Comparison of ENCODE assay signal across 19 cellular contexts in genomic region chr4:130124066-130124465, GRCh38.
"Had no signal": no experiment of that assay in that cellular context is flagged by ENCODE, and none has a peak within 500 bp of the region (broad histone marks: within the 10 kb centered on the region; RNA-seq: fewer than 3 reads in every experiment).

No MANE protein-coding gene starts in this region.

- H3K27me3 Mint-ChIP-seq: activated CD4-positive, alpha-beta memory T cell treated with anti-CD3 and anti-CD28 coated beads for 36 hours; activated CD4-positive, alpha-beta T cell treated with anti-CD3 and anti-CD28 coated beads for 36 hours; activated naive CD4-positive, alpha-beta T cell treated with anti-CD3 and anti-CD28 coated beads, Interleukin-2, amount 10 ng/mL, durations not matched to agents 7 days and 5 days; activated T-cell treated with anti-CD3 and anti-CD28 coated beads, Interleukin-2, amount 50 U/mL, for 24 hours had no signal

- H3K4me3 ChIP-seq: adrenal gland, coronary artery, tibial artery, uterus had no signal

- H3K4me1 Mint-ChIP-seq: activated CD4-positive, alpha-beta T cell treated with anti-CD3 and anti-CD28 coated beads for 36 hours; activated naive CD4-positive, alpha-beta T cell treated with anti-CD3 and anti-CD28 coated beads, Interleukin-2, amount 10 ng/mL, durations not matched to agents 7 days and 5 days had no signal

- H2AFZ ChIP-seq: parathyroid adenoma had no signal

- H3K27ac ChIP-seq: adrenal gland, coronary artery, foreskin keratinocyte, parathyroid adenoma, tibial artery, uterus, VCaP had no signal

- FAIRE-seq: endothelial cell of umbilical vein had no signal

- ATAC-seq: activated CD4-positive, alpha-beta T cell treated with anti-CD3 and anti-CD28 coated beads for 36 hours; foreskin keratinocyte had no signal

- H3K36me3 ChIP-seq: adrenal gland, tibial artery, uterus had no signal

- H3K27me3 ChIP-seq: adrenal gland, foreskin keratinocyte, tibial artery, uterus had no signal

- H3K27ac Mint-ChIP-seq: activated CD4-positive, alpha-beta memory T cell treated with anti-CD3 and anti-CD28 coated beads for 36 hours; activated CD4-positive, alpha-beta T cell treated with anti-CD3 and anti-CD28 coated beads for 36 hours; activated naive CD4-positive, alpha-beta T cell treated with anti-CD3 and anti-CD28 coated beads, Interleukin-2, amount 10 ng/mL, durations not matched to agents 7 days and 5 days; activated T-cell treated with anti-CD3 and anti-CD28 coated beads, Interleukin-2, amount 50 U/mL, for 24 hours had no signal

- DNase-seq: activated CD4-positive, alpha-beta memory T cell treated with anti-CD3 and anti-CD28 coated beads for 36 hours; activated CD4-positive, alpha-beta T cell treated with anti-CD3 and anti-CD28 coated beads for 36 hours; activated naive CD4-positive, alpha-beta T cell treated with anti-CD3 and anti-CD28 coated beads, Interleukin-2, amount 10 ng/mL, durations not matched to agents 7 days and 5 days; activated T-cell treated with anti-CD3 and anti-CD28 coated beads, Interleukin-2, amount 50 U/mL, for 24 hours; adrenal gland; caudate nucleus; effector CD4-positive, alpha-beta T cell; foreskin keratinocyte; glutamatergic neuron; mesenchymal stem cell; stimulated activated CD4-positive, alpha-beta T cell treated with anti-CD3 and anti-CD28 coated beads, Interleukin-15, amount 100 ng/mL, for 24 hours; stimulated activated CD4-positive, alpha-beta T cell treated with anti-CD3 and anti-CD28 coated beads, Interleukin-4, amount 100 ng/mL, for 1 hour; stimulated activated naive CD4-positive, alpha-beta T cell; tibial artery; uterus had no signal

- H3K36me3 Mint-ChIP-seq: activated CD4-positive, alpha-beta memory T cell treated with anti-CD3 and anti-CD28 coated beads for 36 hours; activated naive CD4-positive, alpha-beta T cell treated with anti-CD3 and anti-CD28 coated beads, Interleukin-2, amount 10 ng/mL, durations not matched to agents 7 days and 5 days had no signal

- H3K4me3 Mint-ChIP-seq: activated CD4-positive, alpha-beta memory T cell treated with anti-CD3 and anti-CD28 coated beads for 36 hours; activated CD4-positive, alpha-beta T cell treated with anti-CD3 and anti-CD28 coated beads for 36 hours; activated naive CD4-positive, alpha-beta T cell treated with anti-CD3 and anti-CD28 coated beads, Interleukin-2, amount 10 ng/mL, durations not matched to agents 7 days and 5 days; activated T-cell treated with anti-CD3 and anti-CD28 coated beads, Interleukin-2, amount 50 U/mL, for 24 hours had no signal

- H3K79me2 ChIP-seq: parathyroid adenoma had no signal

- H3K9ac ChIP-seq: parathyroid adenoma had no signal

- H3K4me1 ChIP-seq: adrenal gland, foreskin keratinocyte, parathyroid adenoma, tibial artery, uterus had no signal

- H3K9me3 ChIP-seq: adrenal gland, tibial artery, uterus had no signal
